1 cellular context compared by ENCODE assay signal in the genomic region with DNA sequence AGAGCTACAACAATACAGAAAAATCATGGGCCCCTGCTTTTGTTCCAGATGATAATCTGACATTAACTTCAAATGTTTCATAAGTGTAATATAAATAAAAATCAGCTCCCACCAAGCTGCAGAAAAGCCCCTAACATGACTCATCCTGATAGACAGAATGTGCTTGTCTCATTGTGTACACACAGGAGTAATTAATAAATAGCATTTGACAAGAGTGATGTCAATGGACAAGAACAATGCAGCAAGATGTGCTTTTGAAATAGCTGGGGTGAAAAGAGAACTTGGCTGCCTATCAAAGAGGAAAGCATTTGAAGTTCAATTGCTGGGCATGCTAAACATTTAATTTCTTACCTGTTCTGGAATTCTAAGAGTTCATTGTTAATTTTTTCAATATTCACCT.
A peak's percentile ranks its signal among the peaks of the same experiment; 100 is the strongest.
TF ChIP-seq lines count a peak whose summit lies in the region.

No MANE protein-coding gene starts in this region.

TF ChIP-seq in A549, 52 proteins besides CTCF, POLR2A, EP300 and RAD21 (continued from another document):
- TF ChIP-seq FOSL2 (IDR thresholded peaks at IDR 0.05) (no peak), FOSL2 (CRISPR knock-in tag; IDR thresholded peaks at IDR 0.05) (peak; percentile 8; the same call in 1 of the 2 replicates), ZC3H11A (IDR thresholded peaks at IDR 0.05) (no peak)
